10 cellular contexts compared by ENCODE assay signal in the genomic region with DNA sequence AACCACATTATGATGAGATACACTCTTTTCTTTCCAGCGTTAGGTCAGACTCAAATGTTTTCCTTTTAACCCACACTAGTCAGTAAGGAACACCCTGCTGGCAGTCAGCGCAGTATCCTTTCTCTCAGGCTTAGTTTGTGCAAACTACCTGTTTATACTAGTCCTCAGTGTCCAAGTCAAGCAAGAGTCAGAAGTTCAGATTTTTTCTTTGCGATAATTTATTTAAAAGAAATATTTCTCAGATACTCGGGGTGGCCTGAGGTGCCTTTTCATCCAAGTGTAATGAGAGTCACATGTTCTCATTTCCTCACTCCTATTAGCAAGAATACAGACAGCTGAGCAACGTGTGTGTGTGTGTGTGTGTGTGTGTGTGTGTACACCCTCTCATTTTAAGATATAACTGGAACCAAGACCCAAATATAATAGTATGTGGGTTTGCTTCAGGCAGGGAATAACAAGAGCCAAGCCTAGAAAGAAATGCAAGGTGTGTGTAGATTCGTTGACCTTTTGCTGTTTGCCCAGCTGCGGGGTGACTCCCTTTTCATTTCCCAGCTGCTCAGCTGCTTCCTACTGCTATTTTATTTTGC.
DNase-seq lines count a peak whose midpoint lies in the region; ATAC-seq and TF ChIP-seq lines count a peak whose summit lies in the region.
"Had no signal": no experiment of that assay in that cellular context is flagged by ENCODE, and none has a peak within 500 bp of the region (broad histone marks: within the 10 kb centered on the region; RNA-seq: fewer than 3 reads in every experiment).

No MANE protein-coding gene starts in this region.

- H3K27me3 Mint-ChIP-seq in WTC11 (ENCODE audit: low read depth) = no peaks in the 10 kb centered on the region
- H3K27me3 Mint-ChIP-seq: stimulated activated memory B cell treated with anti-CD40 and anti-IgM and Interleukin-4, amounts not matched to agents 10 μg/mL and 1 μg/mL and 100 μg/mL, for 72 hours had no signal

- 8 to 17% (median 13%) methylated on average over 7 of the region's 7 CpGs for WGBS in stomach, 5 donors

- intact Hi-C loops in left ventricle myocardium inferior (cut with micrococcal nuclease) = no loop called here
- intact Hi-C loops in stomach (cut with DNase I; ENCODE audit: low total_unique reads) = no loop called here

- TF ChIP-seq POLR2A in stomach (IDR thresholded peaks at IDR 0.05) = no peak

- POLR2A ChIA-PET in WTC11 (lab: Charles Lee) = interaction anchor here (0.6 to 1.5 kb wide), 2 partner anchors 166 to 195 kb away, joined by 4 to 5 read pairs; a partner anchor contains a TSS

- peak; percentile 21 for DNase-seq in LoVo (ENCODE audit: low spot score)
- no peak for DNase-seq in WTC11 (ENCODE audit: low spot score)
- DNase-seq in left ventricle myocardium inferior = no peak
- DNase-seq in stomach = peak; percentile 64
- DNase-seq in GF-D8 (lab: John Stamatoyannopoulos, UW) = no peak
- no peak for DNase-seq in DMS114 treated with DMSO at 0.1 percent for 48 hours (lab: John Stamatoyannopoulos, UW; ENCODE audit: unreplicated experiment)

- H3K4me3 ChIP-seq in left ventricle myocardium inferior (peak overlapping the region; percentile 19), stomach (no peak overlapping the region)

- peaks cover 10% of the 10 kb centered on the region for H3K9me3 Mint-ChIP-seq in WTC11
- H3K9me3 Mint-ChIP-seq: stimulated activated memory B cell treated with anti-CD40 and anti-IgM and Interleukin-4, amounts not matched to agents 10 μg/mL and 1 μg/mL and 100 μg/mL, for 72 hours had no signal

- ATAC-seq in WTC11 = peak; percentile 85
- no peak for ATAC-seq in HG03378 (IDR thresholded peaks at IDR 0.05; ENCODE audit: unreplicated experiment)
- no peak for ATAC-seq in GM19397 (IDR thresholded peaks at IDR 0.05; ENCODE audit: unreplicated experiment)
- ATAC-seq: stimulated activated memory B cell treated with anti-CD40 and anti-IgM and Interleukin-4, amounts not matched to agents 10 μg/mL and 1 μg/mL and 100 μg/mL, for 72 hours had no signal

- H3K36me3 Mint-ChIP-seq in WTC11 = peaks cover 4% of the 10 kb centered on the region
- H3K36me3 Mint-ChIP-seq: stimulated activated memory B cell treated with anti-CD40 and anti-IgM and Interleukin-4, amounts not matched to agents 10 μg/mL and 1 μg/mL and 100 μg/mL, for 72 hours had no signal

- H3K36me3 ChIP-seq in left ventricle myocardium inferior = peaks cover 6% of the 10 kb centered on the region
- no peaks in the 10 kb centered on the region for H3K36me3 ChIP-seq in stomach

- TF ChIP-seq EP300 in stomach (IDR thresholded peaks at IDR 0.05) = no peak

- H3K27me3 ChIP-seq in left ventricle myocardium inferior (ENCODE audit: low read depth) (no peaks in the 10 kb centered on the region), stomach (no peaks in the 10 kb centered on the region)

- H3K27ac ChIP-seq in left ventricle myocardium inferior (replicated peaks) = peak overlapping the region; percentile 42
- H3K27ac ChIP-seq in stomach = peak overlapping the region; percentile 20 to 72 (median 63)
- H3K27ac ChIP-seq: HL-60 had no signal

- peak overlapping the region; percentile 31 for H3K4me3 Mint-ChIP-seq in WTC11
- H3K4me3 Mint-ChIP-seq: stimulated activated memory B cell treated with anti-CD40 and anti-IgM and Interleukin-4, amounts not matched to agents 10 μg/mL and 1 μg/mL and 100 μg/mL, for 72 hours had no signal

- H3K4me1 ChIP-seq in left ventricle myocardium inferior (peaks cover 25% of the 10 kb centered on the region), stomach (peaks cover 0 to 30% (median 11%) of the 10 kb centered on the region in 4 donors)

- H3K27ac Mint-ChIP-seq in WTC11 = peak overlapping the region; percentile 93
- H3K27ac Mint-ChIP-seq: stimulated activated memory B cell treated with anti-CD40 and anti-IgM and Interleukin-4, amounts not matched to agents 10 μg/mL and 1 μg/mL and 100 μg/mL, for 72 hours had no signal

- no peak for TF ChIP-seq CTCF in WTC11 (IDR thresholded peaks at IDR 0.05)
- TF ChIP-seq CTCF in left ventricle myocardium inferior (IDR thresholded peaks at IDR 0.05; ENCODE audit: borderline replicate concordance) = no peak
- TF ChIP-seq CTCF in stomach (IDR thresholded peaks at IDR 0.05) = peak in 1 of 7 experiments; percentile 6

- CTCF ChIA-PET in WTC11 (lab: Charles Lee) = interaction anchor here (1.2 kb wide), 1 partner anchor 196 kb away, joined by 3 read pairs; no protein-coding TSS in a partner anchor

- H3K9me3 ChIP-seq in left ventricle myocardium inferior (replicated peaks) (peaks cover 9% of the 10 kb centered on the region), stomach (no peaks in the 10 kb centered on the region)

- H3K4me1 Mint-ChIP-seq in WTC11 = peaks cover 32% of the 10 kb centered on the region
- H3K4me1 Mint-ChIP-seq: stimulated activated memory B cell treated with anti-CD40 and anti-IgM and Interleukin-4, amounts not matched to agents 10 μg/mL and 1 μg/mL and 100 μg/mL, for 72 hours had no signal

TF ChIP-seq in WTC11, 78 proteins besides CTCF, POLR2A, EP300 and RAD21:
- TF ChIP-seq, protein P1, sequence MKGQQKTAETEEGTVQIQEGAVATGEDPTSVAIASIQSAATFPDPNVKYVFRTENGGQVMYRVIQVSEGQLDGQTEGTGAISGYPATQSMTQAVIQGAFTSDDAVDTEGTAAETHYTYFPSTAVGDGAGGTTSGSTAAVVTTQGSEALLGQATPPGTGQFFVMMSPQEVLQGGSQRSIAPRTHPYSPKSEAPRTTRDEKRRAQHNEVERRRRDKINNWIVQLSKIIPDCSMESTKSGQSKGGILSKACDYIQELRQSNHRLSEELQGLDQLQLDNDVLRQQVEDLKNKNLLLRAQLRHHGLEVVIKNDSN (CRISPR knock-in tag; IDR thresholded peaks at IDR 0.05) = peak; percentile 17; the same call in 1 of the 2 replicates
- TF ChIP-seq FOXJ3 (CRISPR knock-in tag; IDR thresholded peaks at IDR 0.05; ENCODE audit: borderline replicate concordance) = no peak

Comparison
In these comparisons a context has a peak if more than half of its experiments do, and no peak if none do; other contexts are left out.
1. DNase-seq: peak in LoVo (single experiment) and stomach (single experiment); none in WTC11 (single experiment), left ventricle myocardium inferior (single experiment), GF-D8 (single experiment) and DMS114 treated with DMSO at 0.1 percent for 48 hours (single experiment).